In genomic region chr13:113296842-113297369, GRCh38 we compare ENCODE assay signal across 8 cellular contexts. TPM values are rescaled to one million over a fixed set of nuclear protein-coding genes. Genes with fewer than 3 reads are reported as not detected.
DNase-seq lines count a peak whose midpoint lies in the region; ATAC-seq, FAIRE-seq and TF ChIP-seq lines count a peak whose summit lies in the region.

Gene LAMP1, plus strand, starts transcription at chr13:113297239. Its CDS starts 196 bp downstream, at chr13:113297435.

- peaks cover 0 to 14% (median 5%) of the 10 kb centered on the region in 3 donors for H3K4me1 ChIP-seq in pancreas
- peaks cover 4 to 15% of the 10 kb centered on the region in 2 donors for H3K4me1 ChIP-seq in thyroid gland

- H3K9me3 Mint-ChIP-seq in activated naive CD8-positive, alpha-beta T cell treated with anti-CD3 and anti-CD28 coated beads, Interleukin-2, amount 50 U/mL, for 24 hours: peaks cover 6% of the 10 kb centered on the region

- peaks cover 11% of the 10 kb centered on the region for H3K36me3 Mint-ChIP-seq in activated naive CD8-positive, alpha-beta T cell treated with anti-CD3 and anti-CD28 coated beads, Interleukin-2, amount 50 U/mL, for 24 hours (ENCODE audit: low read depth)

- no peaks in the 10 kb centered on the region for H3K27me3 ChIP-seq in pancreas
- H3K27me3 ChIP-seq in thyroid gland: no peaks in the 10 kb centered on the region

- TF ChIP-seq CTCF in pancreas (IDR thresholded peaks at IDR 0.05) (no peak), thyroid gland (IDR thresholded peaks at IDR 0.05) (peak in 1 of 6 experiments; percentile 33)

- H3K27ac ChIP-seq in pancreas: peak within 1 kb of the TSS; percentile 77 to 88 (median 82)
- peak within 1 kb of the TSS; percentile 80 to 92 (median 81) for H3K27ac ChIP-seq in thyroid gland

- TF ChIP-seq POLR2A in GM12891 (IDR thresholded peaks at IDR 0.05; ENCODE audit: low read depth, low read length): 0 out of 2 replicates have a peak, but pooled peaks have one; percentile 40
- peak; percentile 9 to 68 for TF ChIP-seq POLR2A in thyroid gland (IDR thresholded peaks at IDR 0.05)

- ATAC-seq in HG02798 (IDR thresholded peaks at IDR 0.05; ENCODE audit: poor library complexity, unreplicated experiment): peak; percentile 87
- ATAC-seq in activated naive CD8-positive, alpha-beta T cell treated with anti-CD3 and anti-CD28 coated beads, Interleukin-2, amount 50 U/mL, for 24 hours: peak; percentile 79
- peak; percentile 96 for ATAC-seq in Right ventricle myocardium superior (ENCODE audit: poor library complexity)
- peak; percentile 90 to 97 (median 95) for ATAC-seq in pancreas

- FAIRE-seq in GM12891 (lab: Jason Lieb, UNC) (peak; percentile 99), pancreas (lab: Jason Lieb, UNC) (no peak)

- peak within 1 kb of the TSS; percentile 93 for H3K4me3 Mint-ChIP-seq in activated naive CD8-positive, alpha-beta T cell treated with anti-CD3 and anti-CD28 coated beads, Interleukin-2, amount 50 U/mL, for 24 hours

- H3K36me3 ChIP-seq in pancreas: no peaks in the 10 kb centered on the region
- H3K36me3 ChIP-seq in thyroid gland: no peaks in the 10 kb centered on the region

- H3K27ac Mint-ChIP-seq in activated naive CD8-positive, alpha-beta T cell treated with anti-CD3 and anti-CD28 coated beads, Interleukin-2, amount 50 U/mL, for 24 hours: peak within 1 kb of the TSS; percentile 99

- DNase-seq in GM12891 (ENCODE audit: insufficient read length, low spot score) (peak; percentile 96), NCI-H1436 (lab: John Stamatoyannopoulos, UW) (peak; percentile 95), SW480 (ENCODE audit: low spot score) (peak; percentile 92), Right ventricle myocardium superior (peak; percentile 99), pancreas (peak; percentile 95 to 100 (median 100)), thyroid gland (peak; percentile 96 to 99)
- peak; percentile 100 for DNase-seq in activated naive CD8-positive, alpha-beta T cell treated with anti-CD3 and anti-CD28 coated beads, Interleukin-2, amount 50 U/mL, for 24 hours

- H3K9me3 ChIP-seq in pancreas: no peaks in the 10 kb centered on the region
- H3K9me3 ChIP-seq in thyroid gland: no peaks in the 10 kb centered on the region

- peaks cover 41% of the 10 kb centered on the region for H3K4me1 Mint-ChIP-seq in activated naive CD8-positive, alpha-beta T cell treated with anti-CD3 and anti-CD28 coated beads, Interleukin-2, amount 50 U/mL, for 24 hours

- 0 to 1% methylated on average over 63 to 74 of the region's 74 CpGs for WGBS in pancreas, 2 donors
- WGBS in thyroid gland, 2 donors: 0 to 2% methylated on average over 25 to 31 of the region's 74 CpGs

- H3K27me3 Mint-ChIP-seq in activated naive CD8-positive, alpha-beta T cell treated with anti-CD3 and anti-CD28 coated beads, Interleukin-2, amount 50 U/mL, for 24 hours: peaks cover 21% of the 10 kb centered on the region

- H3K4me3 ChIP-seq in pancreas: peak within 1 kb of the TSS; percentile 67 to 90 (median 88)
- peak within 1 kb of the TSS; percentile 25 to 93 (median 92) for H3K4me3 ChIP-seq in thyroid gland (replicated peaks in 1 of 3)

- intact Hi-C loops in Right ventricle myocardium superior (cut with DNase I) (loop anchor here (10.0 kb wide), 1 partner anchor 98 kb away; no protein-coding TSS in a partner anchor), pancreas (cut with DNase I) (no loop called here), thyroid gland (cut with DNase I) (loop anchor here (10.0 kb wide), 1 partner anchor 98 kb away; no protein-coding TSS in a partner anchor)

TF ChIP-seq in GM12891, 5 proteins besides CTCF, POLR2A, EP300 and RAD21:
- TF ChIP-seq POLR2AphosphoS5 (IDR thresholded peaks at IDR 0.05; ENCODE audit: low read depth, low read length) (peak; percentile 57), PAX5 (IDR thresholded peaks at IDR 0.05; ENCODE audit: insufficient read depth, low read length, severe bottlenecking) (peak; percentile 25), TAF1 (IDR thresholded peaks at IDR 0.05; ENCODE audit: low read depth, low read length) (peak; percentile 80; the same call in 1 of the 2 replicates), SPI1 (IDR thresholded peaks at IDR 0.05; ENCODE audit: low read depth, low read length) (peak; percentile 91), POU2F2 (IDR thresholded peaks at IDR 0.05; ENCODE audit: low read depth, low read length) (peak; percentile 73; the same call in 1 of the 2 replicates)

RNA-seq across cellular contexts. Expression of gene LAMP1, which starts in this region (rescaled TPM):
- polyA plus RNA-seq in GM12891 (2012; ENCODE audit: low read depth, missing spikeins): 47.7 TPM
- total RNA-seq in Right ventricle myocardium superior (89.6 TPM), pancreas (100 to 1,000 TPM in 2 of 6 donors, 10 to 100 TPM in 4; 69.3 to 136 (median 96.0) TPM), thyroid gland (100 to 1,000 TPM; 169 to 227 (median 206) TPM)
- 10 to 100 TPM; 35.1 to 69.2 TPM for polyA plus RNA-seq in pancreas

Comparison
In these comparisons a context has a peak if more than half of its experiments do, and no peak if none do; other contexts are left out.
1. Peak in every context shown above with its lines: DNase-seq, ATAC-seq, H3K4me3 ChIP-seq and H3K27ac ChIP-seq.
2. intact Hi-C loops: an anchor here in Right ventricle myocardium superior (10.0 kb wide) and thyroid gland (10.0 kb wide); none called in pancreas.